ENCODE assay signal across 8 cellular contexts in the genomic region with DNA sequence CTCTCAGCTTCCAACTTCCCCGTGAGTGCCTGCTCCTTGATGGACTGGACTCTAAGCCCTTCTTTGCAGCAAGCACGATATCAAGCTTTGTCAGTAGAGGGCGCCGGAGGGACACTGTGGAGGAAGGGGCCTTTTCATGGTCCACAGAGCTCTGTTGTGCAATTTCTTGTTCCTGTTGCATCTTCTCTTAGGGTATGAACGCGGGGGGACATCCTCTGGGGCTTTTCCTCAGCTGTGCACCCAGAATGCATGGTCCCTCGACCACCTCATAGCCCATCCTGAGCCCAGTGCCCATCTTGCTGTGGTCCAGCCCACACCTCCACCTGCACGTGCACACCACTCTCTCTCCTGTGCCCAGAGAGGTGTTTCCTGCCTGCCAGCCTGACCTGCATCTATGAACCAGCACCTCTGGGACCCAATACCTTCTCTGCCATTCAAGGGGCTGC.
DNase-seq lines count a peak whose midpoint lies in the region; ATAC-seq, FAIRE-seq and TF ChIP-seq lines count a peak whose summit lies in the region.

No MANE protein-coding gene starts in this region.

- no peak for ATAC-seq in GM19035 (IDR thresholded peaks at IDR 0.05; ENCODE audit: unreplicated experiment)

- H3K4me2 ChIP-seq in endothelial cell of umbilical vein (ENCODE audit: insufficient read depth, low read length) (no peak overlapping the region), mesendoderm (ENCODE audit: low read length) (no peak overlapping the region)

- no peak overlapping the region for H3K27ac ChIP-seq in endothelial cell of umbilical vein (ENCODE audit: insufficient read depth, low read depth, low read length)
- H3K27ac ChIP-seq in mesendoderm (ENCODE audit: low read depth, low read length): no peak overlapping the region

- H2BK120ac ChIP-seq in mesendoderm (ENCODE audit: low read depth, low read length): no peak overlapping the region

- dilution Hi-C loops in endothelial cell of umbilical vein (cut with MboI; ENCODE audit: extremely low pct_ligation_motif_present, low sequenced_read_pairs): no loop called here

- no CpG with 5 or more reads among the region's 8 CpGs for WGBS in mesendoderm (ENCODE audit: extremely low coverage, insufficient coverage, low lambda C conversion rate)

- H3K27ac Mint-ChIP-seq in CD14-positive monocyte: no peak overlapping the region
- no peak overlapping the region for H3K27ac Mint-ChIP-seq in activated CD4-positive, alpha-beta memory T cell treated with anti-CD3 and anti-CD28 coated beads, Interleukin-2, amount 10 ng/mL, durations not matched to agents 7 days and 5 days

- no peak overlapping the region for H4K8ac ChIP-seq in mesendoderm (ENCODE audit: low read depth, low read length)

- peaks cover 3% of the 10 kb centered on the region for H3K4me1 Mint-ChIP-seq in CD14-positive monocyte
- H3K4me1 Mint-ChIP-seq in activated CD4-positive, alpha-beta memory T cell treated with anti-CD3 and anti-CD28 coated beads, Interleukin-2, amount 10 ng/mL, durations not matched to agents 7 days and 5 days: no peaks in the 10 kb centered on the region

- H3K4me3 Mint-ChIP-seq in CD14-positive monocyte: no peak overlapping the region
- no peak overlapping the region for H3K4me3 Mint-ChIP-seq in activated CD4-positive, alpha-beta memory T cell treated with anti-CD3 and anti-CD28 coated beads, Interleukin-2, amount 10 ng/mL, durations not matched to agents 7 days and 5 days

- no peak overlapping the region for H4K5ac ChIP-seq in mesendoderm (ENCODE audit: low read length)

- H3K79me1 ChIP-seq in mesendoderm (ENCODE audit: low read length): no peaks in the 10 kb centered on the region

- H4K20me1 ChIP-seq in endothelial cell of umbilical vein (replicated peaks; ENCODE audit: control insufficient read depth, extremely low read depth, insufficient read depth, low read length): no peaks in the 10 kb centered on the region

- H3K9ac ChIP-seq in endothelial cell of umbilical vein (replicated peaks; ENCODE audit: extremely low read depth, insufficient read depth, low read length) (no peak overlapping the region), mesendoderm (ENCODE audit: low read length) (no peak overlapping the region)

- H2AFZ ChIP-seq in endothelial cell of umbilical vein (ENCODE audit: low read depth, low read length): no peak overlapping the region

- peaks cover 4 to 12% (median 5%) of the 10 kb centered on the region in 3 donors for H3K27me3 Mint-ChIP-seq in CD14-positive monocyte (ENCODE audit: low read depth in 3 of 3)
- H3K27me3 Mint-ChIP-seq in activated CD4-positive, alpha-beta memory T cell treated with anti-CD3 and anti-CD28 coated beads, Interleukin-2, amount 10 ng/mL, durations not matched to agents 7 days and 5 days: no peaks in the 10 kb centered on the region

- no peaks in the 10 kb centered on the region for H3K9me1 ChIP-seq in endothelial cell of umbilical vein (replicated peaks; ENCODE audit: control insufficient read depth, extremely low read depth, insufficient read depth, low read length)

- no peaks in the 10 kb centered on the region for H3K36me3 Mint-ChIP-seq in CD14-positive monocyte
- no peaks in the 10 kb centered on the region for H3K36me3 Mint-ChIP-seq in activated CD4-positive, alpha-beta memory T cell treated with anti-CD3 and anti-CD28 coated beads, Interleukin-2, amount 10 ng/mL, durations not matched to agents 7 days and 5 days (ENCODE audit: low read depth)

- H3K36me3 ChIP-seq in endothelial cell of umbilical vein (ENCODE audit: control insufficient read depth in 2 of 2, extremely low read depth in 1 of 2, insufficient read depth in 2 of 2, low read length in 2 of 2) (no peaks in the 10 kb centered on the region), mesendoderm (ENCODE audit: control insufficient read depth, insufficient read depth, low read length) (no peaks in the 10 kb centered on the region)

- no peaks in the 10 kb centered on the region for H3K79me2 ChIP-seq in endothelial cell of umbilical vein (ENCODE audit: control insufficient read depth, insufficient read depth, low read length)
- H3K79me2 ChIP-seq in mesendoderm (ENCODE audit: control insufficient read depth, insufficient read depth, low read length): no peaks in the 10 kb centered on the region

- peak; percentile 77 for FAIRE-seq in endothelial cell of umbilical vein (lab: Jason Lieb, UNC)

- no peak overlapping the region for H2BK5ac ChIP-seq in mesendoderm (ENCODE audit: low read length)

- peak overlapping the region; percentile 82 for H3K4ac ChIP-seq in mesendoderm (ENCODE audit: low read depth, low read length)

- peaks cover 0 to 15% (median 8%) of the 10 kb centered on the region in 7 donors for H3K9me3 Mint-ChIP-seq in CD14-positive monocyte
- no peaks in the 10 kb centered on the region for H3K9me3 Mint-ChIP-seq in activated CD4-positive, alpha-beta memory T cell treated with anti-CD3 and anti-CD28 coated beads, Interleukin-2, amount 10 ng/mL, durations not matched to agents 7 days and 5 days

- peak; percentile 71 for DNase-seq in CD14-positive monocyte (ENCODE audit: low spot score)
- DNase-seq in HK-2 (ENCODE audit: unreplicated experiment): peak; percentile 78
- peak; percentile 70 for DNase-seq in NCI-H526 treated with DMSO at 0.1 percent for 48 hours (lab: John Stamatoyannopoulos, UW)
- peak; percentile 73 for DNase-seq in activated CD4-positive, alpha-beta memory T cell treated with anti-CD3 and anti-CD28 coated beads, Interleukin-2, amount 10 ng/mL, durations not matched to agents 7 days and 5 days
- DNase-seq in endothelial cell of umbilical vein (ENCODE audit: low read depth, low spot score): peak; percentile 72
- peak; percentile 94 for DNase-seq in mesendoderm
- DNase-seq in stimulated activated CD8-positive, alpha-beta memory T cell treated with anti-CD3 and anti-CD28 coated beads, Interleukin-7, amount 100 ng/mL, for 24 hours (ENCODE audit: low read depth): peak; percentile 52

- TF ChIP-seq CTCF in CD14-positive monocyte (IDR thresholded peaks at IDR 0.05): peak; percentile 85
- TF ChIP-seq CTCF in endothelial cell of umbilical vein (IDR thresholded peaks at IDR 0.05; ENCODE audit: extremely low read depth in 1 of 2, insufficient read depth in 1 of 2, low read depth in 1 of 2, low read length in 2 of 2): peak; percentile 75 to 87

- no peak overlapping the region for H2AK5ac ChIP-seq in mesendoderm (ENCODE audit: low read length)

- H3K4me3 ChIP-seq in endothelial cell of umbilical vein (replicated peaks in 1 of 3; ENCODE audit: insufficient read depth in 1 of 3, low read depth in 1 of 3, low read length in 3 of 3): no peak overlapping the region
- no peak overlapping the region for H3K4me3 ChIP-seq in mesendoderm (ENCODE audit: low read length)

- H3K4me1 ChIP-seq in endothelial cell of umbilical vein (ENCODE audit: control insufficient read depth, extremely low read depth, insufficient read depth, low read length) (no peaks in the 10 kb centered on the region), mesendoderm (ENCODE audit: control insufficient read depth, low read depth, low read length) (no peaks in the 10 kb centered on the region)

- intact Hi-C loops in CD14-positive monocyte (cut with micrococcal nuclease) (loop anchor here in 1 of 2 donors (5.0 to 10.0 kb wide), 3 partner anchors 292 to 912 kb away; no protein-coding TSS in a partner anchor), endothelial cell of umbilical vein (cut with micrococcal nuclease) (loop anchor here (1.0 to 2.0 kb wide), 10 partner anchors 56 to 915 kb away; a partner anchor contains a TSS)

- no peak overlapping the region for H3K18ac ChIP-seq in mesendoderm (ENCODE audit: low read length)

- H3K9me3 ChIP-seq in endothelial cell of umbilical vein (replicated peaks; ENCODE audit: control insufficient read depth, insufficient read depth, low read length): no peaks in the 10 kb centered on the region

- TF ChIP-seq POLR2A in endothelial cell of umbilical vein (IDR thresholded peaks at IDR 0.05; ENCODE audit: low read depth, low read length): no peak

- no peak overlapping the region for H2BK15ac ChIP-seq in mesendoderm (replicated peaks; ENCODE audit: low read depth)

- no TSS peak for BruUV-seq in endothelial cell of umbilical vein (replicated peaks; lab: Mats Ljungman, UMichigan)

- peak overlapping the region; percentile 73 for H3K56ac ChIP-seq in mesendoderm (ENCODE audit: low read length)

- H3K27me3 ChIP-seq in endothelial cell of umbilical vein (ENCODE audit: control insufficient read depth in 2 of 2, insufficient read depth in 2 of 2, low read length in 2 of 2): no peaks in the 10 kb centered on the region
- H3K27me3 ChIP-seq in mesendoderm (ENCODE audit: insufficient read depth, low read length, poor library complexity): no peaks in the 10 kb centered on the region

- H3K23ac ChIP-seq in mesendoderm (ENCODE audit: low read length): no peak overlapping the region

- CTCF ChIA-PET in activated CD4-positive, alpha-beta memory T cell treated with anti-CD3 and anti-CD28 coated beads, Interleukin-2, amount 10 ng/mL, durations not matched to agents 7 days and 5 days (lab: Charles Lee): interaction anchor here (0.7 to 1.6 kb wide), 12 partner anchors 11 to 915 kb away, joined by 3 to 9 read pairs (median 4); no protein-coding TSS in a partner anchor
- CTCF ChIA-PET in endothelial cell of umbilical vein (lab: Charles Lee): interaction anchor here (0.5 to 2.8 kb wide), 38 partner anchors 10 to 914 kb away, joined by 3 to 109 read pairs (median 4); no protein-coding TSS in a partner anchor

- POLR2A ChIA-PET in activated CD4-positive, alpha-beta memory T cell treated with anti-CD3 and anti-CD28 coated beads, Interleukin-2, amount 10 ng/mL, durations not matched to agents 7 days and 5 days (lab: Charles Lee): no interaction called here
- POLR2A ChIA-PET in endothelial cell of umbilical vein (lab: Charles Lee): no interaction called here

TF ChIP-seq in endothelial cell of umbilical vein, 7 proteins besides CTCF, POLR2A, EP300 and RAD21:
- TF ChIP-seq MYC (IDR thresholded peaks at IDR 0.05; ENCODE audit: low read depth, low read length) (no peak), EZH2 (IDR thresholded peaks at IDR 0.05; ENCODE audit: borderline replicate concordance, low read depth, low read length, severe bottlenecking) (no peak), JUN (IDR thresholded peaks at IDR 0.05; ENCODE audit: borderline replicate concordance, insufficient read depth, insufficient read length, low read depth) (no peak), FOS (IDR thresholded peaks at IDR 0.05; ENCODE audit: borderline replicate concordance, insufficient read depth, low read length) (no peak), POLR2AphosphoS5 (IDR thresholded peaks at IDR 0.05; ENCODE audit: insufficient read depth, low read depth, low read length) (no peak), GATA2 (IDR thresholded peaks at IDR 0.05; ENCODE audit: insufficient read depth, insufficient read length, low read depth, low read length) (no peak)
- TF ChIP-seq, protein P1, sequence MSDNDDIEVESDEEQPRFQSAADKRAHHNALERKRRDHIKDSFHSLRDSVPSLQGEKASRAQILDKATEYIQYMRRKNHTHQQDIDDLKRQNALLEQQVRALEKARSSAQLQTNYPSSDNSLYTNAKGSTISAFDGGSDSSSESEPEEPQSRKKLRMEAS (IDR thresholded peaks at IDR 0.05; ENCODE audit: insufficient read depth, insufficient read length): no peak
